Comparison of ENCODE assay signal across 10 cellular contexts in the genomic region with DNA sequence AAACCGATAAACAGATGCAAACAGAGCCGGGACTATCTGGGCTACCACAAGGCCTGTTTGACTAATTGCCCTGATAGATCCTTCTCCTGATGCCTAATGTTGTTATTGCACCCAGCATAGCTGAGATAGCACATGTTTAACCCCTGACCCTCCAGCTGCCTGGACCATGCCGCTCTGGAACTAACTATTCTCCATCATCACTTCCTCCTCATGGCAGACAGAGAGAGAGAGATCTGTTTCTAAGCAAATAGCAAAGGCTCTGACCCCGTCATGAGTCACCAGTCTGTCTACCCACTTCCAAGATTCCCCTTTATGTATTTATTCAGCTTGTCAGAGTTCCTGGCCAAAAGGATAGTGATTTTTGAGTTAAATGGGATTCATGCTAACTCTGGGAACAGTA. TPM values are rescaled to one million over a fixed set of nuclear protein-coding genes. Genes with fewer than 3 reads are reported as not detected.
A peak's percentile ranks its signal among the peaks of the same experiment; 100 is the strongest.
DNase-seq lines count a peak whose midpoint lies in the region; ATAC-seq, FAIRE-seq and TF ChIP-seq lines count a peak whose summit lies in the region.
"Had no signal": no experiment of that assay in that cellular context is flagged by ENCODE, and none has a peak within 500 bp of the region (broad histone marks: within the 10 kb centered on the region; RNA-seq: fewer than 3 reads in every experiment).

No MANE protein-coding gene starts in this region.

- H3K4me3 Mint-ChIP-seq in CD8-positive, alpha-beta T cell: no peak overlapping the region
- H3K4me3 Mint-ChIP-seq in T-helper 17 cell: no peak overlapping the region
- H3K4me3 Mint-ChIP-seq: activated naive CD8-positive, alpha-beta T cell treated with anti-CD3 and anti-CD28 coated beads for 36 hours; stimulated activated naive CD8-positive, alpha-beta T cell treated with anti-CD3 and anti-CD28 coated beads, Interleukin-15, Interleukin-2, amounts not matched to agents 100 ng/mL and 50 ng/mL, for 24 hours had no signal

- peak; percentile 91 for FAIRE-seq in H54 (lab: Jason Lieb, UNC)

- H3K27ac Mint-ChIP-seq in CD8-positive, alpha-beta T cell: no peak overlapping the region
- H3K27ac Mint-ChIP-seq in T-helper 17 cell: no peak overlapping the region
- H3K27ac Mint-ChIP-seq: activated naive CD8-positive, alpha-beta T cell treated with anti-CD3 and anti-CD28 coated beads for 36 hours; stimulated activated naive CD8-positive, alpha-beta T cell treated with anti-CD3 and anti-CD28 coated beads, Interleukin-15, Interleukin-2, amounts not matched to agents 100 ng/mL and 50 ng/mL, for 24 hours had no signal

- no peaks in the 10 kb centered on the region for H3K9me3 ChIP-seq in CD8-positive, alpha-beta T cell (ENCODE audit: low read length)
- no peaks in the 10 kb centered on the region for H3K9me3 ChIP-seq in T-helper 17 cell (ENCODE audit: control insufficient read depth, low read length, poor library complexity, severe bottlenecking)

- ATAC-seq in CD8-positive, alpha-beta T cell: no peak
- no peak for ATAC-seq in T-helper 17 cell

- H3K9me3 Mint-ChIP-seq in CD8-positive, alpha-beta T cell: no peaks in the 10 kb centered on the region
- H3K9me3 Mint-ChIP-seq: activated naive CD8-positive, alpha-beta T cell treated with anti-CD3 and anti-CD28 coated beads for 36 hours had no signal

- TF ChIP-seq CTCF in CD8-positive, alpha-beta T cell (IDR thresholded peaks at IDR 0.05): no peak

- peak; percentile 18 for DNase-seq in H54 (ENCODE audit: insufficient read length, low spot score)
- peak; percentile 76 to 82 for DNase-seq in SHP77 (lab: John Stamatoyannopoulos, UW)
- peak; percentile 99 for DNase-seq in glomerular endothelial cell (ENCODE audit: extremely low read depth, low read depth, low spot score)
- DNase-seq in skeletal muscle cell (ENCODE audit: low read depth): peak; percentile 91
- no peak for DNase-seq in CD8-positive, alpha-beta T cell
- DNase-seq in T-helper 17 cell: no peak
- DNase-seq in stimulated activated CD4-positive, alpha-beta T cell treated with anti-CD3 and anti-CD28 coated beads, Interleukin-4, amount 100 ng/mL, for 4 hours: no peak
- DNase-seq: activated naive CD8-positive, alpha-beta T cell treated with anti-CD3 and anti-CD28 coated beads for 36 hours had no signal

- no peaks in the 10 kb centered on the region for H3K27me3 ChIP-seq in CD8-positive, alpha-beta T cell (ENCODE audit: insufficient read depth, low read length)

- no peaks in the 10 kb centered on the region for H3K4me1 Mint-ChIP-seq in CD8-positive, alpha-beta T cell (ENCODE audit: low read depth)
- H3K4me1 Mint-ChIP-seq in T-helper 17 cell: no peaks in the 10 kb centered on the region
- H3K4me1 Mint-ChIP-seq: activated naive CD8-positive, alpha-beta T cell treated with anti-CD3 and anti-CD28 coated beads for 36 hours had no signal

- no peak overlapping the region for H3K4me3 ChIP-seq in skeletal muscle cell (ENCODE audit: low read depth, low read length)
- H3K4me3 ChIP-seq in CD8-positive, alpha-beta T cell (ENCODE audit: low read depth, low read length): no peak overlapping the region

- POLR2A ChIA-PET in CD8-positive, alpha-beta T cell (lab: Charles Lee): no interaction called here

- no peak for TF ChIP-seq POLR2A in H54 (IDR thresholded peaks at IDR 0.05; ENCODE audit: low read depth, low read length)

- no peak overlapping the region for H3K27ac ChIP-seq in CD8-positive, alpha-beta T cell (ENCODE audit: low read depth, low read length)

- CTCF ChIA-PET in CD8-positive, alpha-beta T cell (lab: Charles Lee): no interaction called here

- H3K4me1 ChIP-seq in CD8-positive, alpha-beta T cell (ENCODE audit: insufficient read depth, low read length): no peaks in the 10 kb centered on the region

- intact Hi-C loops in CD8-positive, alpha-beta T cell (cut with DNase I, micrococcal nuclease): no loop called here

- no peaks in the 10 kb centered on the region for H3K27me3 Mint-ChIP-seq in CD8-positive, alpha-beta T cell (ENCODE audit: low read depth)
- no peaks in the 10 kb centered on the region for H3K27me3 Mint-ChIP-seq in T-helper 17 cell
- H3K27me3 Mint-ChIP-seq: activated naive CD8-positive, alpha-beta T cell treated with anti-CD3 and anti-CD28 coated beads for 36 hours; stimulated activated naive CD8-positive, alpha-beta T cell treated with anti-CD3 and anti-CD28 coated beads, Interleukin-15, Interleukin-2, amounts not matched to agents 100 ng/mL and 50 ng/mL, for 24 hours had no signal

- H3K36me3 Mint-ChIP-seq in CD8-positive, alpha-beta T cell: no peaks in the 10 kb centered on the region
- no peaks in the 10 kb centered on the region for H3K36me3 Mint-ChIP-seq in T-helper 17 cell (ENCODE audit: low read depth)
- H3K36me3 Mint-ChIP-seq: activated naive CD8-positive, alpha-beta T cell treated with anti-CD3 and anti-CD28 coated beads for 36 hours had no signal

- H3K36me3 ChIP-seq in CD8-positive, alpha-beta T cell (ENCODE audit: insufficient read depth, low read length): no peaks in the 10 kb centered on the region

RNA-seq across cellular contexts. Expression of a gene that starts 58.2 kb away (rescaled TPM):
- total RNA-seq in glomerular endothelial cell: 80.6 and 153 TPM in 2 replicates
- not detected for total RNA-seq in CD8-positive, alpha-beta T cell
- total RNA-seq in T-helper 17 cell: not detected
- total RNA-seq: activated naive CD8-positive, alpha-beta T cell treated with anti-CD3 and anti-CD28 coated beads for 36 hours; T-helper 1 cell treated with Interleukin-12 subunit alpha and Interleukin-12 subunit beta and Interleukin-4 antibody, amounts not matched to agents 30 ng/mL and 1 ng/mL, for 36 hours had no signal

Comparison
In these comparisons a context has a peak if more than half of its experiments do, and no peak if none do; other contexts are left out.
1. DNase-seq: peak in H54 (single experiment), SHP77 (2 of 2), glomerular endothelial cell (single experiment) and skeletal muscle cell (single experiment); none in CD8-positive, alpha-beta T cell (0 of 7), T-helper 17 cell (0 of 3) and stimulated activated CD4-positive, alpha-beta T cell treated with anti-CD3 and anti-CD28 coated beads, Interleukin-4, amount 100 ng/mL, for 4 hours (0 of 2).
2. RNA of a gene that starts 58.2 kb away (total RNA-seq): 80.6 to 153 TPM in glomerular endothelial cell; not detected in CD8-positive, alpha-beta T cell and not detected in T-helper 17 cell; every median in the first group is over 10 times any median in the second.